ENCODE assay signal across 1 cellular context in the genomic region with DNA sequence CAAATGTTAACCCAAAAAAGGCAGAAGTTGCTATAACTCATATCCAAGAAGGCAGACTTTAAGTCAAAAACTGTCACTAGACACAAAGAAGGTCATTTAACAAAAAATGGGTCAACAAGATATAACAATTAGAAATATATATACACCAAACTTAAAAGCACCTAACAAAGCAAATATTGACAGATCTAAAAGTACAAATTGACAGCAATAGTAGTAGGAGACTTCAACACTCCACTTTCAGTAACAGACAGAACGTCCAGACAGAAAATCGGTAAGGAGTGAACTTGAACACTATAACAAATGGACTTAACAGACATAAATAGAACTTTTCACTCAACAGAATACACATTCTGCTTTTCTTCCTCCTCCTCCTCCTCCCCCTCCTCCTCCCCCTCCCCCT.
TF ChIP-seq lines count a peak whose summit lies in the region.

No MANE protein-coding gene starts in this region.

TF ChIP-seq in GM23338, 12 proteins besides CTCF, POLR2A, EP300 and RAD21:
- TF ChIP-seq STAT1 (IDR thresholded peaks at IDR 0.05; ENCODE audit: unreplicated experiment) (no peak), NANOG (IDR thresholded peaks at IDR 0.05; ENCODE audit: borderline replicate concordance) (no peak), ZNF114 (CRISPR knock-in tag; IDR thresholded peaks at IDR 0.05) (no peak), EZH2 (IDR thresholded peaks at IDR 0.05; ENCODE audit: low read depth, unreplicated experiment) (no peak), ZNF331 (CRISPR knock-in tag; IDR thresholded peaks at IDR 0.05; ENCODE audit: low read depth) (no peak), POLR2AphosphoS5 (IDR thresholded peaks at IDR 0.05; ENCODE audit: low read depth) (no peak), CREB1 (CRISPR knock-in tag; IDR thresholded peaks at IDR 0.05; ENCODE audit: low read depth) (no peak), JUNB (IDR thresholded peaks at IDR 0.05; ENCODE audit: unreplicated experiment) (no peak), EZH2phosphoT487 (IDR thresholded peaks at IDR 0.05; ENCODE audit: unreplicated experiment) (no peak)
- TF ChIP-seq, protein P1, sequence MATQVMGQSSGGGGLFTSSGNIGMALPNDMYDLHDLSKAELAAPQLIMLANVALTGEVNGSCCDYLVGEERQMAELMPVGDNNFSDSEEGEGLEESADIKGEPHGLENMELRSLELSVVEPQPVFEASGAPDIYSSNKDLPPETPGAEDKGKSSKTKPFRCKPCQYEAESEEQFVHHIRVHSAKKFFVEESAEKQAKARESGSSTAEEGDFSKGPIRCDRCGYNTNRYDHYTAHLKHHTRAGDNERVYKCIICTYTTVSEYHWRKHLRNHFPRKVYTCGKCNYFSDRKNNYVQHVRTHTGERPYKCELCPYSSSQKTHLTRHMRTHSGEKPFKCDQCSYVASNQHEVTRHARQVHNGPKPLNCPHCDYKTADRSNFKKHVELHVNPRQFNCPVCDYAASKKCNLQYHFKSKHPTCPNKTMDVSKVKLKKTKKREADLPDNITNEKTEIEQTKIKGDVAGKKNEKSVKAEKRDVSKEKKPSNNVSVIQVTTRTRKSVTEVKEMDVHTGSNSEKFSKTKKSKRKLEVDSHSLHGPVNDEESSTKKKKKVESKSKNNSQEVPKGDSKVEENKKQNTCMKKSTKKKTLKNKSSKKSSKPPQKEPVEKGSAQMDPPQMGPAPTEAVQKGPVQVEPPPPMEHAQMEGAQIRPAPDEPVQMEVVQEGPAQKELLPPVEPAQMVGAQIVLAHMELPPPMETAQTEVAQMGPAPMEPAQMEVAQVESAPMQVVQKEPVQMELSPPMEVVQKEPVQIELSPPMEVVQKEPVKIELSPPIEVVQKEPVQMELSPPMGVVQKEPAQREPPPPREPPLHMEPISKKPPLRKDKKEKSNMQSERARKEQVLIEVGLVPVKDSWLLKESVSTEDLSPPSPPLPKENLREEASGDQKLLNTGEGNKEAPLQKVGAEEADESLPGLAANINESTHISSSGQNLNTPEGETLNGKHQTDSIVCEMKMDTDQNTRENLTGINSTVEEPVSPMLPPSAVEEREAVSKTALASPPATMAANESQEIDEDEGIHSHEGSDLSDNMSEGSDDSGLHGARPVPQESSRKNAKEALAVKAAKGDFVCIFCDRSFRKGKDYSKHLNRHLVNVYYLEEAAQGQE (IDR thresholded peaks at IDR 0.05; ENCODE audit: unreplicated experiment) = no peak
- TF ChIP-seq, protein P2, sequence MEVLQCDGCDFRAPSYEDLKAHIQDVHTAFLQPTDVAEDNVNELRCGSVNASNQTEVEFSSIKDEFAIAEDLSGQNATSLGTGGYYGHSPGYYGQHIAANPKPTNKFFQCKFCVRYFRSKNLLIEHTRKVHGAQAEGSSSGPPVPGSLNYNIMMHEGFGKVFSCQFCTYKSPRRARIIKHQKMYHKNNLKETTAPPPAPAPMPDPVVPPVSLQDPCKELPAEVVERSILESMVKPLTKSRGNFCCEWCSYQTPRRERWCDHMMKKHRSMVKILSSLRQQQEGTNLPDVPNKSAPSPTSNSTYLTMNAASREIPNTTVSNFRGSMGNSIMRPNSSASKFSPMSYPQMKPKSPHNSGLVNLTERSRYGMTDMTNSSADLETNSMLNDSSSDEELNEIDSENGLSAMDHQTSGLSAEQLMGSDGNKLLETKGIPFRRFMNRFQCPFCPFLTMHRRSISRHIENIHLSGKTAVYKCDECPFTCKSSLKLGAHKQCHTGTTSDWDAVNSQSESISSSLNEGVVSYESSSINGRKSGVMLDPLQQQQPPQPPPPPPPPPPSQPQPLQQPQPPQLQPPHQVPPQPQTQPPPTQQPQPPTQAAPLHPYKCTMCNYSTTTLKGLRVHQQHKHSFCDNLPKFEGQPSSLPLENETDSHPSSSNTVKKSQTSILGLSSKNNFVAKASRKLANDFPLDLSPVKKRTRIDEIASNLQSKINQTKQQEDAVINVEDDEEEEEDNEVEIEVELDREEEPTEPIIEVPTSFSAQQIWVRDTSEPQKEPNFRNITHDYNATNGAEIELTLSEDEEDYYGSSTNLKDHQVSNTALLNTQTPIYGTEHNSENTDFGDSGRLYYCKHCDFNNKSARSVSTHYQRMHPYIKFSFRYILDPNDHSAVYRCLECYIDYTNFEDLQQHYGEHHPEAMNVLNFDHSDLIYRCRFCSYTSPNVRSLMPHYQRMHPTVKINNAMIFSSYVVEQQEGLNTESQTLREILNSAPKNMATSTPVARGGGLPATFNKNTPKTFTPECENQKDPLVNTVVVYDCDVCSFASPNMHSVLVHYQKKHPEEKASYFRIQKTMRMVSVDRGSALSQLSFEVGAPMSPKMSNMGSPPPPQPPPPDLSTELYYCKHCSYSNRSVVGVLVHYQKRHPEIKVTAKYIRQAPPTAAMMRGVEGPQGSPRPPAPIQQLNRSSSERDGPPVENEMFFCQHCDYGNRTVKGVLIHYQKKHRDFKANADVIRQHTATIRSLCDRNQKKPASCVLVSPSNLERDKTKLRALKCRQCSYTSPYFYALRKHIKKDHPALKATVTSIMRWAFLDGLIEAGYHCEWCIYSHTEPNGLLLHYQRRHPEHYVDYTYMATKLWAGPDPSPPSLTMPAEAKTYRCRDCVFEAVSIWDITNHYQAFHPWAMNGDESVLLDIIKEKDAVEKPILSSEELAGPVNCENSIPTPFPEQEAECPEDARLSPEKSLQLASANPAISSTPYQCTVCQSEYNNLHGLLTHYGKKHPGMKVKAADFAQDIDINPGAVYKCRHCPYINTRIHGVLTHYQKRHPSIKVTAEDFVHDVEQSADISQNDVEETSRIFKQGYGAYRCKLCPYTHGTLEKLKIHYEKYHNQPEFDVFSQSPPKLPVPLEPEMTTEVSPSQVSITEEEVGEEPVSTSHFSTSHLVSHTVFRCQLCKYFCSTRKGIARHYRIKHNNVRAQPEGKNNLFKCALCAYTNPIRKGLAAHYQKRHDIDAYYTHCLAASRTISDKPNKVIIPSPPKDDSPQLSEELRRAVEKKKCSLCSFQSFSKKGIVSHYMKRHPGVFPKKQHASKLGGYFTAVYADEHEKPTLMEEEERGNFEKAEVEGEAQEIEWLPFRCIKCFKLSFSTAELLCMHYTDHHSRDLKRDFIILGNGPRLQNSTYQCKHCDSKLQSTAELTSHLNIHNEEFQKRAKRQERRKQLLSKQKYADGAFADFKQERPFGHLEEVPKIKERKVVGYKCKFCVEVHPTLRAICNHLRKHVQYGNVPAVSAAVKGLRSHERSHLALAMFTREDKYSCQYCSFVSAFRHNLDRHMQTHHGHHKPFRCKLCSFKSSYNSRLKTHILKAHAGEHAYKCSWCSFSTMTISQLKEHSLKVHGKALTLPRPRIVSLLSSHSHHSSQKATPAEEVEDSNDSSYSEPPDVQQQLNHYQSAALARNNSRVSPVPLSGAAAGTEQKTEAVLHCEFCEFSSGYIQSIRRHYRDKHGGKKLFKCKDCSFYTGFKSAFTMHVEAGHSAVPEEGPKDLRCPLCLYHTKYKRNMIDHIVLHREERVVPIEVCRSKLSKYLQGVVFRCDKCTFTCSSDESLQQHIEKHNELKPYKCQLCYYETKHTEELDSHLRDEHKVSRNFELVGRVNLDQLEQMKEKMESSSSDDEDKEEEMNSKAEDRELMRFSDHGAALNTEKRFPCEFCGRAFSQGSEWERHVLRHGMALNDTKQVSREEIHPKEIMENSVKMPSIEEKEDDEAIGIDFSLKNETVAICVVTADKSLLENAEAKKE (CRISPR knock-in tag; IDR thresholded peaks at IDR 0.05) = no peak
- TF ChIP-seq, protein P3, sequence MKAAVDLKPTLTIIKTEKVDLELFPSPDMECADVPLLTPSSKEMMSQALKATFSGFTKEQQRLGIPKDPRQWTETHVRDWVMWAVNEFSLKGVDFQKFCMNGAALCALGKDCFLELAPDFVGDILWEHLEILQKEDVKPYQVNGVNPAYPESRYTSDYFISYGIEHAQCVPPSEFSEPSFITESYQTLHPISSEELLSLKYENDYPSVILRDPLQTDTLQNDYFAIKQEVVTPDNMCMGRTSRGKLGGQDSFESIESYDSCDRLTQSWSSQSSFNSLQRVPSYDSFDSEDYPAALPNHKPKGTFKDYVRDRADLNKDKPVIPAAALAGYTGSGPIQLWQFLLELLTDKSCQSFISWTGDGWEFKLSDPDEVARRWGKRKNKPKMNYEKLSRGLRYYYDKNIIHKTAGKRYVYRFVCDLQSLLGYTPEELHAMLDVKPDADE (IDR thresholded peaks at IDR 0.05) = no peak
TF ChIP-seq in GM23338: peak in this region for 0.
